ENCODE assay signal across 35 cellular contexts in the genomic region with DNA sequence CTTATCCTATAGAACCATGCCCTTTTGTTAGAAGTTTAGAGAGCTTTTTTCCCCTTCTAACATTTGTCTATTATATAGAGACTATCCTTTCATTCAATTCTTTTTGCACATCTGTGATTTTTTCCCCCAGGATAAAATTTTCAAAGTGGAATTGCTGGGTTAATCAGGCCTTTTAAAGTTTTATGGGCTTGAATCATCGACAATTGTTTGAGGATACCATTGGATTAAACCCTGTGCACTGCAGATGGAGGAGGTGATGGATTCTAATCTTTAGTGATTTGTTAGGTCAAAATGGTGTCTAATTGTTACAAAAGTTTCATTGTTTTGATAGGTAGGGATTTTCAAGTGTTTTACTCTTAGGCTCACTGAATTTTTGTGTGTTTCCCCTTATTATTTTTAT.
"Had no signal": no experiment of that assay in that cellular context is flagged by ENCODE, and none has a peak within 500 bp of the region (broad histone marks: within the 10 kb centered on the region; RNA-seq: fewer than 3 reads in every experiment).

No MANE protein-coding gene starts in this region.

- H3K9ac ChIP-seq: KMS-11 had no signal

- H3K27me3 ChIP-seq: MG63 had no signal

- DNase-seq: Karpas-422, Kasumi-1, MG63, MM.1S, MV-4-11, NCI-H1048, NCI-H1092, NCI-H1092 treated with DMSO at 0.1 percent for 48 hours, NCI-H1105, NCI-H1105 treated with DMSO at 0.1 percent for 48 hours, NCI-H1417, NCI-H1417 treated with DMSO at 0.1 percent for 48 hours, NCI-H1436, NCI-H1436 treated with DMSO at 0.1 percent for 48 hours, NCI-H146, NCI-H1694, NCI-H1694 treated with DMSO at 0.1 percent for 48 hours, NCI-H187, NCI-H187 treated with DMSO at 0.1 percent for 48 hours, NCI-H1930, NCI-H2029, NCI-H2029 treated with DMSO at 0.1 percent for 48 hours, NCI-H2081, NCI-H2081 treated with DMSO at 0.1 percent for 48 hours, NCI-H2107, NCI-H2171, NCI-H2171 treated with DMSO at 0.1 percent for 48 hours, NCI-H2227 treated with DMSO at 0.1 percent for 48 hours, NCI-H226, NCI-H345, NCI-H446, NCI-H446 treated with DMSO at 0.1 percent for 48 hours, NCI-H510A, NCI-H510A treated with DMSO at 0.1 percent for 48 hours had no signal

- H3K36me3 ChIP-seq: MG63 had no signal

- H3K4me2 ChIP-seq: KMS-11 had no signal

- H3K4me3 ChIP-seq: MG63 had no signal

- H3K27ac ChIP-seq: KMS-11 had no signal

- H3K9me3 ChIP-seq: MG63 had no signal
